ENCODE assay signal across 11 cellular contexts in the genomic region with DNA sequence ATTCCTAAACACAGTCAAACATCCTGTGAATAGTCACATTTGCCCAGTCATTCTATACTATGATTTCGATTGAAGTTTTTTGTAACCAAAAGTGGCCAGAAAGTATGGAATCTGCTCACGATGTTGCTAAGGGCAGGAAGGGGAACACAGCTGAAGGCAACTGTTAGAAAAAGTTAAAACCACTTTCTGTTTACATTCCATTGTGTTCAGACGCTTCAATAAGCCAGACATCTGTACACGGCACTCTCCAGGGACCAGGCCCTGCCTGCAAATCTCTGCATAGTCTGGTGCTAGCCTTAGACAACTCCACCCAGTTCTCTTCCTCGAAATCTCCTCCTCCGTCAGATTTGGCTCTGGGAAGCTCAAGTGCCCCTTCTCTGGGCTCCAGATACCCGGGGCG. TPM values are rescaled to one million over a fixed set of nuclear protein-coding genes. Genes with fewer than 3 reads are reported as not detected.
DNase-seq lines count a peak whose midpoint lies in the region; ATAC-seq and TF ChIP-seq lines count a peak whose summit lies in the region.
"Had no signal": no experiment of that assay in that cellular context is flagged by ENCODE, and none has a peak within 500 bp of the region (broad histone marks: within the 10 kb centered on the region; RNA-seq: fewer than 3 reads in every experiment).

No MANE protein-coding gene starts in this region.

- TF ChIP-seq CTCF in AG09319 (IDR thresholded peaks at IDR 0.05; ENCODE audit: low read depth, low read length) = no peak
- TF ChIP-seq CTCF in Panc1 (IDR thresholded peaks at IDR 0.05) = no peak
- no peak for TF ChIP-seq CTCF in foreskin fibroblast (IDR thresholded peaks at IDR 0.05; ENCODE audit: low read depth, low read length)
- no peak for TF ChIP-seq CTCF in ovary (IDR thresholded peaks at IDR 0.05)

- DNase-seq in AG09319 (ENCODE audit: extremely low read depth, low read depth) (peak; percentile 76), Panc1 (ENCODE audit: low read depth, low spot score) (no peak), foreskin fibroblast (peak; percentile 73 to 90), ovary (peak; percentile 48 to 77 (median 58)), inferior parietal cortex (ENCODE audit: extremely low spot score) (no peak), NCI-H1048 (lab: John Stamatoyannopoulos, UW) (no peak), COLO668 (lab: John Stamatoyannopoulos, UW; ENCODE audit: unreplicated experiment) (no peak)
- DNase-seq in stimulated activated effector memory CD8-positive, alpha-beta T cell treated with anti-CD3 and anti-CD28 coated beads, Interleukin-12 subunit alpha, Interleukin-12 subunit beta, amount 100 ng/mL, for 72 hours (ENCODE audit: low spot score in 2 of 2) = no peak
- DNase-seq: activated CD4-positive, CD25-positive, alpha-beta regulatory T cell treated with anti-CD3 and anti-CD28 coated beads, Interleukin-2, amount 50 U/mL, for 72 hours; activated naive CD4-positive, alpha-beta T cell treated with anti-CD3 and anti-CD28 coated beads, Interleukin-2, amount 10 ng/mL, durations not matched to agents 7 days and 5 days; NCI-H1436 had no signal

- H3K36me3 Mint-ChIP-seq in stimulated activated effector memory CD8-positive, alpha-beta T cell treated with anti-CD3 and anti-CD28 coated beads, Interleukin-12 subunit alpha, Interleukin-12 subunit beta, amount 100 ng/mL, for 72 hours = peaks cover 31% of the 10 kb centered on the region

- POLR2A ChIA-PET in Panc1 (lab: Charles Lee) = no interaction called here

- TF ChIP-seq EP300 in ovary (IDR thresholded peaks at IDR 0.05) = no peak

- TSS peak; percentile 48 for BruUV-seq in Panc1 (replicated peaks; lab: Mats Ljungman, UMichigan)

- H3K27ac ChIP-seq in Panc1 (ENCODE audit: low read length) (no peak overlapping the region), ovary (peak overlapping the region in 1 of 2 donors; percentile 46)

- H3K9me3 Mint-ChIP-seq in stimulated activated effector memory CD8-positive, alpha-beta T cell treated with anti-CD3 and anti-CD28 coated beads, Interleukin-12 subunit alpha, Interleukin-12 subunit beta, amount 100 ng/mL, for 72 hours = no peaks in the 10 kb centered on the region
- H3K9me3 Mint-ChIP-seq: activated naive CD4-positive, alpha-beta T cell treated with anti-CD3 and anti-CD28 coated beads, Interleukin-2, amount 10 ng/mL, durations not matched to agents 7 days and 5 days had no signal

- whole genome bisulfite sequencing in ovary, 3 donors = 4 to 17% (median 4%) methylated on average over 8 of the region's 8 CpGs

- H3K36me3 ChIP-seq in Panc1 (ENCODE audit: control insufficient read depth, insufficient read depth, low read length) = no peaks in the 10 kb centered on the region
- no peaks in the 10 kb centered on the region for H3K36me3 ChIP-seq in ovary

- intact Hi-C loops in Panc1 (cut with micrococcal nuclease; ENCODE audit: unreplicated experiment) (no loop called here), ovary (cut with DNase I) (loop anchor here in 2 of 4 donors (10.0 kb wide), 2 partner anchors 137 to 237 kb away; a partner anchor contains a TSS)

- CTCF ChIA-PET in Panc1 (lab: Charles Lee) = no interaction called here

- H3K27me3 ChIP-seq in Panc1 (ENCODE audit: control insufficient read depth, insufficient read depth, low read length) (no peaks in the 10 kb centered on the region), ovary (no peaks in the 10 kb centered on the region)

- in situ Hi-C loops in Panc1 (cut with HindIII; ENCODE audit: low pct_unique_long_range_greater_than_20kb, low sequenced_read_pairs) = no loop called here

- H3K27ac Mint-ChIP-seq in stimulated activated effector memory CD8-positive, alpha-beta T cell treated with anti-CD3 and anti-CD28 coated beads, Interleukin-12 subunit alpha, Interleukin-12 subunit beta, amount 100 ng/mL, for 72 hours = no peak overlapping the region
- H3K27ac Mint-ChIP-seq: activated naive CD4-positive, alpha-beta T cell treated with anti-CD3 and anti-CD28 coated beads, Interleukin-2, amount 10 ng/mL, durations not matched to agents 7 days and 5 days had no signal

- H3K4me3 ChIP-seq in Panc1 (ENCODE audit: low read depth in 2 of 2, low read length in 2 of 2) = no peak overlapping the region
- H3K4me3 ChIP-seq in foreskin fibroblast (ENCODE audit: low read depth in 1 of 2, low read length in 2 of 2) = no peak overlapping the region
- H3K4me3 ChIP-seq in ovary = no peak overlapping the region

- H3K4me1 ChIP-seq in Panc1 (ENCODE audit: control insufficient read depth, insufficient read depth, low read length) = no peaks in the 10 kb centered on the region
- H3K4me1 ChIP-seq in ovary (ENCODE audit: insufficient read depth) = peaks cover 22% of the 10 kb centered on the region

- no peak overlapping the region for H3K4me3 Mint-ChIP-seq in stimulated activated effector memory CD8-positive, alpha-beta T cell treated with anti-CD3 and anti-CD28 coated beads, Interleukin-12 subunit alpha, Interleukin-12 subunit beta, amount 100 ng/mL, for 72 hours
- H3K4me3 Mint-ChIP-seq: activated naive CD4-positive, alpha-beta T cell treated with anti-CD3 and anti-CD28 coated beads, Interleukin-2, amount 10 ng/mL, durations not matched to agents 7 days and 5 days had no signal

- ATAC-seq in Panc1 = no peak
- ATAC-seq in stimulated activated effector memory CD8-positive, alpha-beta T cell treated with anti-CD3 and anti-CD28 coated beads, Interleukin-12 subunit alpha, Interleukin-12 subunit beta, amount 100 ng/mL, for 72 hours = no peak

- H3K9me3 ChIP-seq in Panc1 (ENCODE audit: control insufficient read depth, insufficient read depth, low read depth, low read length) (no peaks in the 10 kb centered on the region), ovary (no peaks in the 10 kb centered on the region)

- peaks cover 25% of the 10 kb centered on the region for H3K4me1 Mint-ChIP-seq in stimulated activated effector memory CD8-positive, alpha-beta T cell treated with anti-CD3 and anti-CD28 coated beads, Interleukin-12 subunit alpha, Interleukin-12 subunit beta, amount 100 ng/mL, for 72 hours

- no peak for TF ChIP-seq POLR2A in ovary (IDR thresholded peaks at IDR 0.05)

RNA-seq across cellular contexts. Expression of a gene that starts 17.0 kb away (rescaled TPM):
- total RNA-seq in Panc1 (2021; ENCODE audit: unreplicated experiment) (71.0 TPM), ovary (100 to 1,000 TPM in 3 of 7 donors, 10 to 100 TPM in 4; 44.4 to 140 (median 89.5) TPM)
- 73.8 TPM for polyA plus RNA-seq in Panc1 (2012; ENCODE audit: insufficient read length)
- polyA plus RNA-seq in ovary = 100 to 1,000 TPM; 114 to 170 TPM

RNA-seq across cellular contexts. Expression of a gene that starts 36.4 kb away (rescaled TPM):
- total RNA-seq in Panc1 (2021; ENCODE audit: unreplicated experiment) (57.6 TPM), ovary (10 to 100 TPM; 15.7 to 37.4 (median 26.5) TPM)
- 60.7 TPM for polyA plus RNA-seq in Panc1 (2012; ENCODE audit: insufficient read length)
- 10 to 100 TPM; 32.0 to 39.9 TPM for polyA plus RNA-seq in ovary

RNA-seq across cellular contexts. Expression of a gene that starts 36.5 kb away (rescaled TPM):
- total RNA-seq in Panc1 (2021; ENCODE audit: unreplicated experiment) (365 TPM), ovary (100 to 1,000 TPM in 4 of 7 donors, 10 to 100 TPM in 3; 38.4 to 124 (median 109) TPM)
- 703 TPM for polyA plus RNA-seq in Panc1 (2012; ENCODE audit: insufficient read length)
- 10 to 100 TPM; 65.7 to 84.5 TPM for polyA plus RNA-seq in ovary

Comparison
In these comparisons a context has a peak if more than half of its experiments do, and no peak if none do; other contexts are left out.
1. DNase-seq: peak in AG09319 (single experiment), foreskin fibroblast (2 of 2) and ovary (5 of 5); none in Panc1 (single experiment), stimulated activated effector memory CD8-positive, alpha-beta T cell treated with anti-CD3 and anti-CD28 coated beads, Interleukin-12 subunit alpha, Interleukin-12 subunit beta, amount 100 ng/mL, for 72 hours (0 of 2), inferior parietal cortex (single experiment), NCI-H1048 (single experiment) and COLO668 (single experiment).